In the genomic region with DNA sequence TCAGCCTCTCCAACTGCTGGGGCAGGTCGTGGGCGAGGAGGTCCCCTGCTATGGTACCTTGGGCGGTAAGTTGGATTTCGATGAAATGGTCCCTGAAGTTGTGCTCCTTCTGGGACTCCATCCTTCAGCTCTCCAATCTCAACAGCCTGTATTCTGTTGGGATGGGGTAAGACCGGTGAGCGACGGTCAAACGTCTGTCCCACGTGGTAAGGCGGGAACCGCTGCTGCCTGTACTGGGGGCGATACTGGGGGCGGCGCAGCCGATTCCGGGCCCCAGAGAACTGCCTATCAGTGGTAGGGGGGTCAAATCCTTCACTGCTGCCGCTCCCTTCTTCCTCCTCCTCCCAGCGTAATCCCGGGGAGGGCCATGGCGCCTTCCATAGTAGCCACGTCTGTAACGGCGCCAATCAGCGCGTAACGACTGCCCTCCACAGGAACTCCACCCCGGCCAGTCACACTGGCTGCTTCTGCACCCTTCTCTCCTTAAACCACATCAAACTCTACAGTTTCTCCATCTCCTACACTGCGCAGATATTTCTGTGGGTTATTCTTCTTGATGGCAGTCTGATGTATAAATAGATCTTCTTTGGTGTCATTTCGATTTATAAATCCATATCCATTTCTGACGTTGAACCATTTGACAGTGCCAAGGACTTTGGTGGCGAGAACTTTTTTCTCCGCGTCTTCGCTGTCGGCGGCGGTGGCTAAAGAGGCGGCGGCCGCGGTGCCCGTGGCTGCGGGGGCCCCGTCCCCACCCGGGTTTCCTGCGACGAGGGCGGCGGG, we compare ENCODE assay signal across 2 cellular contexts.
TF ChIP-seq lines count a peak whose summit lies in the region.

No MANE protein-coding gene starts in this region.

TF ChIP-seq in endothelial cell of umbilical vein, 7 proteins besides CTCF, POLR2A, EP300 and RAD21 (continued from another document):
- TF ChIP-seq JUN (IDR thresholded peaks at IDR 0.05; ENCODE audit: borderline replicate concordance, insufficient read depth, insufficient read length, low read depth) (no peak), FOS (IDR thresholded peaks at IDR 0.05; ENCODE audit: borderline replicate concordance, insufficient read depth, low read length) (no peak)
TF ChIP-seq in endothelial cell of umbilical vein: peak in this region for 0.

TF ChIP-seq in neural cell, 6 proteins besides CTCF, POLR2A, EP300 and RAD21 (continued from another document):
- TF ChIP-seq, protein P1, sequence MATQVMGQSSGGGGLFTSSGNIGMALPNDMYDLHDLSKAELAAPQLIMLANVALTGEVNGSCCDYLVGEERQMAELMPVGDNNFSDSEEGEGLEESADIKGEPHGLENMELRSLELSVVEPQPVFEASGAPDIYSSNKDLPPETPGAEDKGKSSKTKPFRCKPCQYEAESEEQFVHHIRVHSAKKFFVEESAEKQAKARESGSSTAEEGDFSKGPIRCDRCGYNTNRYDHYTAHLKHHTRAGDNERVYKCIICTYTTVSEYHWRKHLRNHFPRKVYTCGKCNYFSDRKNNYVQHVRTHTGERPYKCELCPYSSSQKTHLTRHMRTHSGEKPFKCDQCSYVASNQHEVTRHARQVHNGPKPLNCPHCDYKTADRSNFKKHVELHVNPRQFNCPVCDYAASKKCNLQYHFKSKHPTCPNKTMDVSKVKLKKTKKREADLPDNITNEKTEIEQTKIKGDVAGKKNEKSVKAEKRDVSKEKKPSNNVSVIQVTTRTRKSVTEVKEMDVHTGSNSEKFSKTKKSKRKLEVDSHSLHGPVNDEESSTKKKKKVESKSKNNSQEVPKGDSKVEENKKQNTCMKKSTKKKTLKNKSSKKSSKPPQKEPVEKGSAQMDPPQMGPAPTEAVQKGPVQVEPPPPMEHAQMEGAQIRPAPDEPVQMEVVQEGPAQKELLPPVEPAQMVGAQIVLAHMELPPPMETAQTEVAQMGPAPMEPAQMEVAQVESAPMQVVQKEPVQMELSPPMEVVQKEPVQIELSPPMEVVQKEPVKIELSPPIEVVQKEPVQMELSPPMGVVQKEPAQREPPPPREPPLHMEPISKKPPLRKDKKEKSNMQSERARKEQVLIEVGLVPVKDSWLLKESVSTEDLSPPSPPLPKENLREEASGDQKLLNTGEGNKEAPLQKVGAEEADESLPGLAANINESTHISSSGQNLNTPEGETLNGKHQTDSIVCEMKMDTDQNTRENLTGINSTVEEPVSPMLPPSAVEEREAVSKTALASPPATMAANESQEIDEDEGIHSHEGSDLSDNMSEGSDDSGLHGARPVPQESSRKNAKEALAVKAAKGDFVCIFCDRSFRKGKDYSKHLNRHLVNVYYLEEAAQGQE (IDR thresholded peaks at IDR 0.05; ENCODE audit: borderline replicate concordance) = no peak
- TF ChIP-seq EZH2 (IDR thresholded peaks at IDR 0.05; ENCODE audit: borderline replicate concordance, insufficient read depth, low read length, poor library complexity, severe bottlenecking) (no peak), TAF1 (IDR thresholded peaks at IDR 0.05; ENCODE audit: low read depth) (no peak), SMC3 (conservative IDR thresholded peaks at IDR 0.05; ENCODE audit: poor library complexity) (no peak), MXI1 (conservative IDR thresholded peaks at IDR 0.05; ENCODE audit: poor library complexity, severe bottlenecking) (no peak)
TF ChIP-seq in neural cell: peak in this region for 0.
